In the genomic region with DNA sequence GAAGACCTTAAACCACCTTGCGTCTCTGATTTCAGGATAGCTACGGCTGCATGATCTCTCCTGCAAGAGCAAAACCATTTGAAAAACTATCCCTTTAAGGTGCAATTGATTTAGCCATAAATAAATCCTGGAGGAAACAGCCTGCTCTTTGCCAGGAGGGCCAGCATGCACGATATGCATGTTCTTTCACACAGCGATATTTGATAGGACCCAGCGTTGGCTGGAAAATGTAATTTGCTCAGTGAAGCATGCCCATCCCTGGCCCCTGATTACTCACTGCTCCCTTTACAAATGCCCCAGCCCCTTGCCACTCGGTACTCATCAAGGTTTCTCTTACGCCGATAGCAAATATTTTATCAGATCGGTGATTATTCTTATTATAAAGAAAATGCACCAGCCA, we compare ENCODE assay signal across 20 cellular contexts.
DNase-seq lines count a peak whose midpoint lies in the region; ATAC-seq and TF ChIP-seq lines count a peak whose summit lies in the region.
"Had no signal": no experiment of that assay in that cellular context is flagged by ENCODE, and none has a peak within 500 bp of the region (broad histone marks: within the 10 kb centered on the region; RNA-seq: fewer than 3 reads in every experiment).

No MANE protein-coding gene starts in this region.

- H3K27me3 ChIP-seq in foreskin keratinocyte, result no peaks in the 10 kb centered on the region
- H3K27me3 ChIP-seq: body of pancreas, right lobe of liver, vagina had no signal

- DNase-seq in DMS 273 (lab: John Stamatoyannopoulos, UW; ENCODE audit: unreplicated experiment), result peak; percentile 94
- DNase-seq in NCI-H146 (lab: John Stamatoyannopoulos, UW), result peak; percentile 95
- peak; percentile 64 to 85 for DNase-seq in NCI-H446 (lab: John Stamatoyannopoulos, UW)
- peak; percentile 10 to 34 for DNase-seq in cerebellar nuclear complex (lab: John Stamatoyannopoulos, UW)
- no peak for DNase-seq in epidermal melanocyte (ENCODE audit: insufficient read length, low spot score)
- DNase-seq in foreskin keratinocyte, result no peak
- DNase-seq: activated CD8-positive, alpha-beta T cell treated with anti-CD3 and anti-CD28 coated beads, Interleukin-2, amount 10 ng/mL, durations not matched to agents 7 days and 5 days; activated effector memory CD4-positive, alpha-beta T cell treated with Interleukin-2 at 50 U/mL for 16 hours; AML-193; body of pancreas; glutamatergic neuron; IMR-90; naive B cell; NCI-H774; right lobe of liver; stimulated activated CD4-positive, alpha-beta T cell treated with anti-CD3 and anti-CD28 coated beads, Interleukin-4, amount 100 ng/mL, for 24 hours had no signal

- no peak overlapping the region for H3K27ac ChIP-seq in foreskin keratinocyte
- H3K27ac ChIP-seq: body of pancreas, right lobe of liver, vagina had no signal

- no peak for TF ChIP-seq CTCF in foreskin keratinocyte (conservative IDR thresholded peaks at IDR 0.05)

- no peak for ATAC-seq in HG03342 (IDR thresholded peaks at IDR 0.05; ENCODE audit: unreplicated experiment)
- no peak for ATAC-seq in HG03097 (IDR thresholded peaks at IDR 0.05; ENCODE audit: low FRiP score, unreplicated experiment)
- no peak for ATAC-seq in foreskin keratinocyte
- ATAC-seq: activated CD8-positive, alpha-beta T cell treated with anti-CD3 and anti-CD28 coated beads, Interleukin-2, amount 10 ng/mL, durations not matched to agents 7 days and 5 days; body of pancreas; right lobe of liver; stimulated activated effector memory CD8-positive, alpha-beta T cell treated with anti-CD3 and anti-CD28 coated beads, Interleukin-12 subunit alpha, Interleukin-12 subunit beta, amount 100 ng/mL, for 72 hours had no signal

- H3K4me1 ChIP-seq in foreskin keratinocyte, result peaks cover 7% of the 10 kb centered on the region
- H3K4me1 ChIP-seq: body of pancreas, right lobe of liver, vagina had no signal

Comparison
In these comparisons a context has a peak if more than half of its experiments do, and no peak if none do; other contexts are left out.
1. DNase-seq: peak in DMS 273 (single experiment), NCI-H146 (single experiment), NCI-H446 (2 of 2) and cerebellar nuclear complex (2 of 2); none in epidermal melanocyte (single experiment) and foreskin keratinocyte (0 of 2).